Comparison of ENCODE assay signal across 38 cellular contexts in genomic region chr6:84139311-84139710, GRCh38.
"Had no signal": no experiment of that assay in that cellular context is flagged by ENCODE, and none has a peak within 500 bp of the region (broad histone marks: within the 10 kb centered on the region; RNA-seq: fewer than 3 reads in every experiment).

No MANE protein-coding gene starts in this region.

- H3K36me3 ChIP-seq: adrenal gland, brain microvascular endothelial cell, breast epithelium, cardiac muscle cell had no signal

- H3K27ac ChIP-seq: adrenal gland, ascending aorta, body of pancreas, brain microvascular endothelial cell, breast epithelium, cardiac muscle cell had no signal

- H3K4me3 ChIP-seq: adrenal gland, ascending aorta, body of pancreas, breast epithelium, cardiac muscle cell had no signal

- H3K9me3 ChIP-seq: adrenal gland, ascending aorta, body of pancreas, breast epithelium had no signal

- H3K4me3 Mint-ChIP-seq: activated naive CD4-positive, alpha-beta T cell treated with anti-CD3 and anti-CD28 coated beads for 36 hours; activated naive CD4-positive, alpha-beta T cell treated with anti-CD3 and anti-CD28 coated beads, Interleukin-2, amount 10 ng/mL, durations not matched to agents 7 days and 5 days; activated naive CD4-positive, alpha-beta T cell treated with anti-CD3 and anti-CD28 coated beads, Interleukin-2, amount 50 U/mL, for 24 hours; activated naive CD8-positive, alpha-beta T cell; activated naive CD8-positive, alpha-beta T cell treated with anti-CD3 and anti-CD28 coated beads for 36 hours; activated naive CD8-positive, alpha-beta T cell treated with anti-CD3 and anti-CD28 coated beads, Interleukin-2, amount 10 ng/mL, durations not matched to agents 7 days and 5 days; activated naive CD8-positive, alpha-beta T cell treated with anti-CD3 and anti-CD28 coated beads, Interleukin-2, amount 50 U/mL, for 24 hours; activated T-cell treated with anti-CD3 and anti-CD28 coated beads, Interleukin-2, amount 50 U/mL, for 24 hours; activated T-cell treated with anti-CD3 and anti-CD28 coated beads, Interleukin-2, amount 50 U/mL, for 4 hours; activated T-cell treated with anti-CD3 and anti-CD28 coated beads, Interleukin-2, amount 50 U/mL, for 72 hours; activated T-helper 1 cell treated with anti-CD3 and anti-CD28 coated beads, Interleukin-12 subunit alpha, Interleukin-12 subunit beta, Interleukin-2, Interleukin-4 antibody, amounts not matched to agents 30 ng/mL and 10 ng/mL and 1 ng/mL, durations not matched to agents 14 hours and 24 hours and 36 hours; activated T-helper 17 cell treated with anti-CD3 and anti-CD28 coated beads, Interleukin-2, amount 50 U/mL, for 72 hours; brain; central memory CD8-positive, alpha-beta T cell had no signal

- H3K4me1 Mint-ChIP-seq: activated naive CD4-positive, alpha-beta T cell treated with anti-CD3 and anti-CD28 coated beads, Interleukin-2, amount 10 ng/mL, durations not matched to agents 7 days and 5 days; activated naive CD4-positive, alpha-beta T cell treated with anti-CD3 and anti-CD28 coated beads, Interleukin-2, amount 50 U/mL, for 24 hours; activated naive CD8-positive, alpha-beta T cell treated with anti-CD3 and anti-CD28 coated beads, Interleukin-2, amount 10 ng/mL, durations not matched to agents 7 days and 5 days; activated T-helper 17 cell treated with anti-CD3 and anti-CD28 coated beads, Interleukin-2, amount 50 U/mL, for 72 hours; central memory CD8-positive, alpha-beta T cell had no signal

- H3K9me3 Mint-ChIP-seq: activated naive CD4-positive, alpha-beta T cell treated with anti-CD3 and anti-CD28 coated beads for 36 hours; activated naive CD4-positive, alpha-beta T cell treated with anti-CD3 and anti-CD28 coated beads, Interleukin-2, amount 10 ng/mL, durations not matched to agents 7 days and 5 days; activated naive CD4-positive, alpha-beta T cell treated with anti-CD3 and anti-CD28 coated beads, Interleukin-2, amount 50 U/mL, for 24 hours; activated naive CD4-positive, alpha-beta T cell treated with anti-CD3 and anti-CD28 coated beads, Interleukin-2, amount 50 U/mL, for 72 hours; activated naive CD8-positive, alpha-beta T cell treated with anti-CD3 and anti-CD28 coated beads for 36 hours; activated naive CD8-positive, alpha-beta T cell treated with anti-CD3 and anti-CD28 coated beads, Interleukin-2, amount 10 ng/mL, durations not matched to agents 7 days and 5 days; activated naive CD8-positive, alpha-beta T cell treated with anti-CD3 and anti-CD28 coated beads, Interleukin-2, amount 50 U/mL, for 24 hours; activated T-cell treated with anti-CD3 and anti-CD28 coated beads, Interleukin-2, amount 50 U/mL, for 24 hours; activated T-cell treated with anti-CD3 and anti-CD28 coated beads, Interleukin-2, amount 50 U/mL, for 4 hours; activated T-cell treated with anti-CD3 and anti-CD28 coated beads, Interleukin-2, amount 50 U/mL, for 72 hours; activated T-helper 1 cell treated with anti-CD3 and anti-CD28 coated beads, Interleukin-12 subunit alpha, Interleukin-12 subunit beta, Interleukin-2, Interleukin-4 antibody, amounts not matched to agents 30 ng/mL and 10 ng/mL and 1 ng/mL, durations not matched to agents 14 hours and 24 hours and 36 hours; activated T-helper 17 cell treated with anti-CD3 and anti-CD28 coated beads, Interleukin-2, amount 50 U/mL, for 72 hours; activated T-helper 2 cell treated with anti-CD3 and anti-CD28 coated beads, Interferon-gamma antibody, Interleukin-2, Interleukin-4, amounts not matched to agents 10 μg/mL and 5 μg/mL and 100 μg/mL, durations not matched to agents 14 hours and 24 hours and 36 hours; central memory CD8-positive, alpha-beta T cell had no signal

- DNase-seq: activated effector memory CD4-positive, alpha-beta T cell treated with anti-CD3 and anti-CD28 coated beads, Interleukin-2, amount 50 U/mL, for 16 hours; activated effector memory CD4-positive, alpha-beta T cell treated with Interleukin-2 at 50 U/mL for 16 hours; activated gamma-delta T cell; activated gamma-delta T cell treated with Interleukin-2 at 50 U/mL for 16 hours; activated naive CD4-positive, alpha-beta T cell; activated naive CD4-positive, alpha-beta T cell treated with anti-CD3 and anti-CD28 coated beads for 36 hours; activated naive CD4-positive, alpha-beta T cell treated with anti-CD3 and anti-CD28 coated beads, Interleukin-2, amount 10 ng/mL, durations not matched to agents 7 days and 5 days; activated naive CD4-positive, alpha-beta T cell treated with anti-CD3 and anti-CD28 coated beads, Interleukin-2, amount 50 U/mL, for 16 hours; activated naive CD4-positive, alpha-beta T cell treated with Interleukin-2 at 50 U/mL for 16 hours; activated naive CD8-positive, alpha-beta T cell treated with anti-CD3 and anti-CD28 coated beads for 36 hours; activated naive CD8-positive, alpha-beta T cell treated with anti-CD3 and anti-CD28 coated beads, Interleukin-2, amount 10 ng/mL, durations not matched to agents 7 days and 5 days; activated naive CD8-positive, alpha-beta T cell treated with anti-CD3 and anti-CD28 coated beads, Interleukin-2, amount 50 U/mL, for 24 hours; activated T-cell treated with anti-CD3 and anti-CD28 coated beads, Interleukin-2, amount 50 U/mL, for 1 hour; activated T-cell treated with anti-CD3 and anti-CD28 coated beads, Interleukin-2, amount 50 U/mL, for 24 hours; activated T-cell treated with anti-CD3 and anti-CD28 coated beads, Interleukin-2, amount 50 U/mL, for 4 hours; activated T-cell treated with anti-CD3 and anti-CD28 coated beads, Interleukin-2, amount 50 U/mL, for 48 hours; activated T-cell treated with anti-CD3 and anti-CD28 coated beads, Interleukin-2, amount 50 U/mL, for 72 hours; adrenal gland; amniotic stem cell; amygdala; anterior cingulate cortex; aorta; body of pancreas; brain microvascular endothelial cell; caudate nucleus; central memory CD4-positive, alpha-beta T cell; cerebellar nuclear complex had no signal

- H3K27ac Mint-ChIP-seq: activated naive CD4-positive, alpha-beta T cell treated with anti-CD3 and anti-CD28 coated beads for 36 hours; activated naive CD4-positive, alpha-beta T cell treated with anti-CD3 and anti-CD28 coated beads, Interleukin-2, amount 10 ng/mL, durations not matched to agents 7 days and 5 days; activated naive CD4-positive, alpha-beta T cell treated with anti-CD3 and anti-CD28 coated beads, Interleukin-2, amount 50 U/mL, for 24 hours; activated naive CD4-positive, alpha-beta T cell treated with anti-CD3 and anti-CD28 coated beads, Interleukin-2, amount 50 U/mL, for 72 hours; activated naive CD8-positive, alpha-beta T cell; activated naive CD8-positive, alpha-beta T cell treated with anti-CD3 and anti-CD28 coated beads for 36 hours; activated naive CD8-positive, alpha-beta T cell treated with anti-CD3 and anti-CD28 coated beads, Interleukin-2, amount 10 ng/mL, durations not matched to agents 7 days and 5 days; activated naive CD8-positive, alpha-beta T cell treated with anti-CD3 and anti-CD28 coated beads, Interleukin-2, amount 50 U/mL, for 24 hours; activated T-cell treated with anti-CD3 and anti-CD28 coated beads, Interleukin-2, amount 50 U/mL, for 24 hours; activated T-cell treated with anti-CD3 and anti-CD28 coated beads, Interleukin-2, amount 50 U/mL, for 72 hours; activated T-helper 1 cell treated with anti-CD3 and anti-CD28 coated beads, Interleukin-12 subunit alpha, Interleukin-12 subunit beta, Interleukin-2, Interleukin-4 antibody, amounts not matched to agents 30 ng/mL and 10 ng/mL and 1 ng/mL, durations not matched to agents 14 hours and 24 hours and 36 hours; activated T-helper 17 cell treated with anti-CD3 and anti-CD28 coated beads, Interleukin-2, amount 50 U/mL, for 72 hours; activated T-helper 2 cell treated with anti-CD3 and anti-CD28 coated beads, Interferon-gamma antibody, Interleukin-2, Interleukin-4, amounts not matched to agents 10 μg/mL and 5 μg/mL and 100 μg/mL, durations not matched to agents 14 hours and 24 hours and 36 hours; brain had no signal

- H3K27me3 ChIP-seq: adrenal gland, ascending aorta, body of pancreas, brain microvascular endothelial cell, breast epithelium, cardiac muscle cell had no signal

- ATAC-seq: activated naive CD4-positive, alpha-beta T cell treated with anti-CD3 and anti-CD28 coated beads, Interleukin-2, amount 50 U/mL, for 72 hours; activated naive CD8-positive, alpha-beta T cell treated with anti-CD3 and anti-CD28 coated beads, Interleukin-2, amount 50 U/mL, for 24 hours; activated T-cell treated with anti-CD3 and anti-CD28 coated beads, Interleukin-2, amount 50 U/mL, for 4 hours; activated T-cell treated with anti-CD3 and anti-CD28 coated beads, Interleukin-2, amount 50 U/mL, for 72 hours; activated T-helper 17 cell treated with anti-CD3 and anti-CD28 coated beads, Interleukin-2, amount 50 U/mL, for 72 hours; body of pancreas had no signal

- H3K4me1 ChIP-seq: adrenal gland, ascending aorta, body of pancreas, breast epithelium had no signal

- H3K27me3 Mint-ChIP-seq: activated naive CD4-positive, alpha-beta T cell treated with anti-CD3 and anti-CD28 coated beads, Interleukin-2, amount 10 ng/mL, durations not matched to agents 7 days and 5 days; activated naive CD4-positive, alpha-beta T cell treated with anti-CD3 and anti-CD28 coated beads, Interleukin-2, amount 50 U/mL, for 24 hours; activated naive CD8-positive, alpha-beta T cell; activated naive CD8-positive, alpha-beta T cell treated with anti-CD3 and anti-CD28 coated beads for 36 hours; activated naive CD8-positive, alpha-beta T cell treated with anti-CD3 and anti-CD28 coated beads, Interleukin-2, amount 10 ng/mL, durations not matched to agents 7 days and 5 days; activated naive CD8-positive, alpha-beta T cell treated with anti-CD3 and anti-CD28 coated beads, Interleukin-2, amount 50 U/mL, for 24 hours; activated T-cell treated with anti-CD3 and anti-CD28 coated beads, Interleukin-2, amount 50 U/mL, for 24 hours; activated T-helper 17 cell treated with anti-CD3 and anti-CD28 coated beads, Interleukin-2, amount 50 U/mL, for 72 hours; brain; central memory CD8-positive, alpha-beta T cell had no signal
